Comparison of ENCODE assay signal across 8 cellular contexts in the genomic region with DNA sequence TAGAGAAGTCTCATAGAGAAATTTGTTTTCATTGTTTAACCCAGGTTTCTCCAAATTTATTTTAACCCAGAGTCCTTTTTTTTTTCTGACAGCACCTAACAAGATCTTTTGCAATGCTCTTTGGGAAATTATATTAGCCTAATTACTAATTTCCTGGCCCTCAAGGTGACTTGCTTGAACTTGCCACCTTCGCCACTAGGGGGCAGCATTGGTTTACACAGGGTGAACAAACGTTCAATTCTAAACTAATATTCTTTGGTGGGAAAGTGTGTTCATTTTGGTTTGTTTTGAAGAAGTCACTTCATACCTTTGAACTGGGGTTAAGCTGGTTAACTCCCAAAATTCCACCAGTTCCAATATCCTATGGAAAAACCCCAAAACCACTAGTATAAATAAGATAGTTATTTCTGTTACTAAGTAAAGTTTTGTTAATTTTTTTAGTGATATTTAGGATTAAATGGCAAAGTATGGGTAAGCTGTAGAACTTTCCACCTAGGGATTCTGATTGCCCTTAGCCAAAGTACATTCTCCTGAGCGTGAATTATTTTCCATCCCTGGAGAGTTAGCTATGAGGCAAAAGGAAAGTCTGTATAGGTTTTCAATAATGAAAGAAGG. TPM values are rescaled to one million over a fixed set of nuclear protein-coding genes. Genes with fewer than 3 reads are reported as not detected.
DNase-seq lines count a peak whose midpoint lies in the region; ATAC-seq lines count a peak whose summit lies in the region.

No MANE protein-coding gene starts in this region.

- POLR2A ChIA-PET in activated CD4-positive, alpha-beta T cell treated with anti-CD3 and anti-CD28 coated beads, Interleukin-2, amount 10 ng/mL, durations not matched to agents 7 days and 5 days (lab: Charles Lee): interaction anchor here (0.6 kb wide), 1 partner anchor 1036 kb away, joined by 13 read pairs; no protein-coding TSS in a partner anchor

- H3K27ac Mint-ChIP-seq in activated CD4-positive, alpha-beta T cell treated with anti-CD3 and anti-CD28 coated beads, Interleukin-2, amount 10 ng/mL, durations not matched to agents 7 days and 5 days: no peak overlapping the region

- DNase-seq in ELF-1 (ENCODE audit: low read depth, low spot score) (peak; percentile 27), NCI-H510A treated with DMSO at 0.1 percent for 48 hours (lab: John Stamatoyannopoulos, UW) (peak; percentile 81), ecto neural progenitor cell (ENCODE audit: low spot score) (peak; percentile 84), lung microvascular endothelial cell (ENCODE audit: low read depth in 2 of 2) (peak; percentile 86 to 87)
- peak; percentile 83 for DNase-seq in activated CD4-positive, alpha-beta T cell treated with anti-CD3 and anti-CD28 coated beads, Interleukin-2, amount 10 ng/mL, durations not matched to agents 7 days and 5 days
- peak; percentile 81 for DNase-seq in stimulated activated CD8-positive, alpha-beta memory T cell treated with anti-CD3 and anti-CD28 coated beads, Interleukin-15, amount 100 ng/mL, for 1 hour (ENCODE audit: low read depth)

- H3K4me1 Mint-ChIP-seq in activated CD4-positive, alpha-beta T cell treated with anti-CD3 and anti-CD28 coated beads, Interleukin-2, amount 10 ng/mL, durations not matched to agents 7 days and 5 days: no peaks in the 10 kb centered on the region

- no peaks in the 10 kb centered on the region for H3K9me3 Mint-ChIP-seq in activated CD4-positive, alpha-beta T cell treated with anti-CD3 and anti-CD28 coated beads, Interleukin-2, amount 10 ng/mL, durations not matched to agents 7 days and 5 days

- H3K36me3 Mint-ChIP-seq in activated CD4-positive, alpha-beta T cell treated with anti-CD3 and anti-CD28 coated beads, Interleukin-2, amount 10 ng/mL, durations not matched to agents 7 days and 5 days (ENCODE audit: low read depth): no peaks in the 10 kb centered on the region

- ATAC-seq in HG02885 (IDR thresholded peaks at IDR 0.05; ENCODE audit: poor library complexity, unreplicated experiment) (peak; percentile 67), HG03025 (IDR thresholded peaks at IDR 0.05; ENCODE audit: low FRiP score, unreplicated experiment) (no peak)

- CTCF ChIA-PET in activated CD4-positive, alpha-beta T cell treated with anti-CD3 and anti-CD28 coated beads, Interleukin-2, amount 10 ng/mL, durations not matched to agents 7 days and 5 days (lab: Charles Lee): interaction anchor here (0.8 kb wide), 1 partner anchor 12 kb away, joined by 3 read pairs; no protein-coding TSS in a partner anchor

- H3K4me3 Mint-ChIP-seq in activated CD4-positive, alpha-beta T cell treated with anti-CD3 and anti-CD28 coated beads, Interleukin-2, amount 10 ng/mL, durations not matched to agents 7 days and 5 days: no peak overlapping the region

- peaks cover 14% of the 10 kb centered on the region for H3K27me3 Mint-ChIP-seq in activated CD4-positive, alpha-beta T cell treated with anti-CD3 and anti-CD28 coated beads, Interleukin-2, amount 10 ng/mL, durations not matched to agents 7 days and 5 days

RNA-seq across cellular contexts. Expression of a gene that starts 13.0 kb away (rescaled TPM):
- not detected for total RNA-seq in activated CD4-positive, alpha-beta T cell treated with anti-CD3 and anti-CD28 coated beads, Interleukin-2, amount 10 ng/mL, durations not matched to agents 7 days and 5 days
- total RNA-seq in lung microvascular endothelial cell: under 0.01 and 0.22 TPM in 2 replicates

RNA-seq across cellular contexts. Expression of a gene that starts 57.4 kb away (rescaled TPM):
- total RNA-seq in activated CD4-positive, alpha-beta T cell treated with anti-CD3 and anti-CD28 coated beads, Interleukin-2, amount 10 ng/mL, durations not matched to agents 7 days and 5 days: 10 to 100 TPM; 22.5 to 23.8 TPM
- 19.2 and 19.4 TPM in 2 replicates for total RNA-seq in lung microvascular endothelial cell

Comparison
In these comparisons a context has a peak if more than half of its experiments do, and no peak if none do; other contexts are left out.
1. DNase-seq: peak in every context shown above with its lines; median percentile 86 in lung microvascular endothelial cell; 84 in ecto neural progenitor cell; 83 in activated CD4-positive, alpha-beta T cell treated with anti-CD3 and anti-CD28 coated beads, Interleukin-2, amount 10 ng/mL, durations not matched to agents 7 days and 5 days; 81 in NCI-H510A treated with DMSO at 0.1 percent for 48 hours; 81 in stimulated activated CD8-positive, alpha-beta memory T cell treated with anti-CD3 and anti-CD28 coated beads, Interleukin-15, amount 100 ng/mL, for 1 hour; 27 in ELF-1.